In the genomic region with DNA sequence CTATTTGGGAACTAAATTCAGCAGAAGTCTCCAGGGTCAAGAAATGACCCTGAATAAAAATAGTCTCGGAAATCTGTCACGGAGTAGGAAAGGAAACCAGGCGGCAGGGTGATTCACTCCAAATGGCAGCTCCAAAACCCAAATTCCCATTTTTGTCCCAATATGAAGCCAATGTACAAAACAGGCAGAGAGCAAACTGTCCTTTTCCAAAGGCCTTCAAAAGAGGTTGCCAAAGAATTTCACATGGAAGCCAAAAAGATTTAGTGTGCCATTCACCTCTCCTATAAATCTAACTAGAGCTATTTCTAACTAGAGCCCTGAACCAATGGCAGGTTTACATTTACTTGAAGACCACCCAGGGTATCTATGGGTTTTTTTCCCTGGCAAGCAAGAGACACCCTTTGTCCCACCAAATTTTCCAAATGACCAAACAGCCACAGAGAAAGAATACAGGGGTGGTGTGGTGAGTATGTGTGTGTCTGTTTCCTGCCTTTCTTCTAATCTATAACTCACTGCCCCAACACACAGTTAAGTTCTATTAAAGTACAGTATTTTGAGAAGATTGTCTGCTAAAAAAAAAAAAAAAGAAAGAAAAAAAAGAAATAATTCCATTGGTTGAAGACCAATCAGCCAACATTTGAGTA, we compare ENCODE assay signal across 12 cellular contexts. TPM values are rescaled to one million over a fixed set of nuclear protein-coding genes. Genes with fewer than 3 reads are reported as not detected.
DNase-seq lines count a peak whose midpoint lies in the region; ATAC-seq and TF ChIP-seq lines count a peak whose summit lies in the region.
"Had no signal": no experiment of that assay in that cellular context is flagged by ENCODE, and none has a peak within 500 bp of the region (broad histone marks: within the 10 kb centered on the region; RNA-seq: fewer than 3 reads in every experiment).

No MANE protein-coding gene starts in this region.

- H3K36me3 ChIP-seq in ascending aorta (no peaks in the 10 kb centered on the region), gastroesophageal sphincter (no peaks in the 10 kb centered on the region), osteoblast (ENCODE audit: insufficient read depth, low read length) (no peaks in the 10 kb centered on the region), upper lobe of right lung (no peaks in the 10 kb centered on the region), BE2C (no peaks in the 10 kb centered on the region)

- H3K4me2 ChIP-seq in osteoblast (ENCODE audit: insufficient read depth, low read length): peak overlapping the region; percentile 47

- ATAC-seq in gastroesophageal sphincter (peak; percentile 73), upper lobe of right lung (no peak), GM18907 (IDR thresholded peaks at IDR 0.05; ENCODE audit: unreplicated experiment) (no peak), GM19395 (IDR thresholded peaks at IDR 0.05; ENCODE audit: unreplicated experiment) (no peak)

- peaks cover 52% of the 10 kb centered on the region for H3K79me2 ChIP-seq in osteoblast (ENCODE audit: insufficient read depth, low read length)

- peaks cover 15 to 75% of the 10 kb centered on the region in 2 donors for H3K4me1 ChIP-seq in ascending aorta
- peaks cover 0 to 29% (median 5%) of the 10 kb centered on the region in 3 donors for H3K4me1 ChIP-seq in gastroesophageal sphincter
- peaks cover 28% of the 10 kb centered on the region for H3K4me1 ChIP-seq in osteoblast (ENCODE audit: insufficient read depth, low read length)
- peaks cover 44% of the 10 kb centered on the region for H3K4me1 ChIP-seq in upper lobe of right lung
- no peaks in the 10 kb centered on the region for H3K4me1 ChIP-seq in BE2C

- no peak for TF ChIP-seq CTCF in ascending aorta (IDR thresholded peaks at IDR 0.05)
- TF ChIP-seq CTCF in gastroesophageal sphincter (IDR thresholded peaks at IDR 0.05): no peak
- no peak for TF ChIP-seq CTCF in osteoblast (IDR thresholded peaks at IDR 0.05; ENCODE audit: extremely low read depth, low read depth, low read length)
- no peak for TF ChIP-seq CTCF in upper lobe of right lung (IDR thresholded peaks at IDR 0.05)
- TF ChIP-seq CTCF in BE2C (IDR thresholded peaks at IDR 0.05; ENCODE audit: low read depth, low read length): no peak

- peaks cover 4% of the 10 kb centered on the region for H4K20me1 ChIP-seq in osteoblast (ENCODE audit: insufficient read depth, low read length)

- H3K4me3 ChIP-seq in ascending aorta (peak overlapping the region in 1 of 2 donors; percentile 1), gastroesophageal sphincter (no peak overlapping the region), osteoblast (ENCODE audit: insufficient read depth, low read length) (peak overlapping the region; percentile 15), upper lobe of right lung (no peak overlapping the region), BE2C (ENCODE audit: low read depth, low read length) (no peak overlapping the region)

- no peak for TF ChIP-seq EP300 in gastroesophageal sphincter (IDR thresholded peaks at IDR 0.05)

- intact Hi-C loops in ascending aorta (cut with DNase I): loop anchor here (10.0 kb wide), 1 partner anchor 215 kb away; no protein-coding TSS in a partner anchor
- intact Hi-C loops in upper lobe of right lung (cut with DNase I): loop anchor here (10.0 kb wide), 1 partner anchor 85 kb away; no protein-coding TSS in a partner anchor

- H3K9me3 ChIP-seq in ascending aorta (no peaks in the 10 kb centered on the region), gastroesophageal sphincter (no peaks in the 10 kb centered on the region), osteoblast (ENCODE audit: low read depth, low read length) (no peaks in the 10 kb centered on the region), upper lobe of right lung (no peaks in the 10 kb centered on the region), BE2C (no peaks in the 10 kb centered on the region)

- TF ChIP-seq POLR2A in gastroesophageal sphincter (IDR thresholded peaks at IDR 0.05): no peak

- H3K27me3 ChIP-seq in ascending aorta (no peaks in the 10 kb centered on the region), gastroesophageal sphincter (no peaks in the 10 kb centered on the region), osteoblast (ENCODE audit: insufficient read depth, low read length) (no peaks in the 10 kb centered on the region), upper lobe of right lung (no peaks in the 10 kb centered on the region), BE2C (no peaks in the 10 kb centered on the region)

- H2AFZ ChIP-seq in osteoblast (ENCODE audit: low read length): no peak overlapping the region

- DNase-seq in ascending aorta (ENCODE audit: low spot score in 2 of 2) (peak in 1 of 2 donors; percentile 75), osteoblast (ENCODE audit: insufficient read length, low spot score, missing footprints) (no peak), upper lobe of right lung (no peak), BE2C (no peak)
- DNase-seq: activated naive CD8-positive, alpha-beta T cell treated with anti-CD3 and anti-CD28 coated beads for 36 hours; NCI-H2029 treated with DMSO at 0.1 percent for 48 hours; SIG-M5; stimulated activated CD4-positive, alpha-beta T cell treated with anti-CD3 and anti-CD28 coated beads, Interleukin-4, amount 100 ng/mL, for 24 hours; stimulated activated naive CD4-positive, alpha-beta T cell had no signal

- H3K27ac ChIP-seq in ascending aorta: peak overlapping the region; percentile 58 to 85
- peak overlapping the region in 3 of 4 donors; percentile 46 to 58 (median 54) for H3K27ac ChIP-seq in gastroesophageal sphincter
- H3K27ac ChIP-seq in osteoblast (ENCODE audit: low read depth, low read length): peak overlapping the region; percentile 72
- peak overlapping the region; percentile 60 for H3K27ac ChIP-seq in upper lobe of right lung

- 6 to 22% methylated on average over 3 of the region's 3 CpGs for WGBS in gastroesophageal sphincter (ENCODE audit: low coverage in 1 of 2), 2 donors

RNA-seq across cellular contexts. Expression of gene MYO1D, which starts 6.8 kb away (rescaled TPM):
- 105 TPM for total RNA-seq in ascending aorta
- 10 to 100 TPM; 28.2 to 63.5 (median 47.2) TPM for total RNA-seq in gastroesophageal sphincter
- total RNA-seq in osteoblast: 130 and 160 TPM in 2 replicates
- total RNA-seq in upper lobe of right lung: 73.3 TPM
- polyA plus RNA-seq in BE2C (2012; ENCODE audit: insufficient read depth, insufficient read length, low read depth): 0.34 TPM

RNA-seq across cellular contexts. Expression of gene TMEM98, which starts 57.8 kb away (rescaled TPM):
- total RNA-seq in ascending aorta: 50.6 TPM
- total RNA-seq in gastroesophageal sphincter: 10 to 100 TPM; 60.0 to 71.4 (median 68.2) TPM
- total RNA-seq in osteoblast: 103 and 121 TPM in 2 replicates
- total RNA-seq in upper lobe of right lung: 72.9 TPM
- polyA plus RNA-seq in BE2C (2012; ENCODE audit: insufficient read depth, insufficient read length, low read depth): 1.2 TPM
- total RNA-seq: activated naive CD8-positive, alpha-beta T cell treated with anti-CD3 and anti-CD28 coated beads for 36 hours had no signal
